8 cellular contexts compared by ENCODE assay signal in genomic region chr11:22875869-22876473, GRCh38. TPM values are rescaled to one million over a fixed set of nuclear protein-coding genes. Genes with fewer than 3 reads are reported as not detected.
DNase-seq lines count a peak whose midpoint lies in the region; ATAC-seq and TF ChIP-seq lines count a peak whose summit lies in the region.

No MANE protein-coding gene starts in this region.

- no peaks in the 10 kb centered on the region for H3K36me3 Mint-ChIP-seq in naive thymus-derived CD8-positive, alpha-beta T cell

- H3K27me3 Mint-ChIP-seq in naive thymus-derived CD8-positive, alpha-beta T cell: no peaks in the 10 kb centered on the region

- no peaks in the 10 kb centered on the region for H3K4me1 Mint-ChIP-seq in naive thymus-derived CD8-positive, alpha-beta T cell

- H3K27ac Mint-ChIP-seq in naive thymus-derived CD8-positive, alpha-beta T cell: no peak overlapping the region

- H3K4me3 Mint-ChIP-seq in naive thymus-derived CD8-positive, alpha-beta T cell: no peak overlapping the region

- peak; percentile 77 for DNase-seq in EH (ENCODE audit: low read depth)
- DNase-seq in HuH-7 (ENCODE audit: low spot score): peak; percentile 23
- peak; percentile 87 for DNase-seq in NOMO-1 treated with DMSO at 0.1 percent for 48 hours (lab: John Stamatoyannopoulos, UW; ENCODE audit: unreplicated experiment)
- peak; percentile 66 for DNase-seq in activated CD8-positive, alpha-beta memory T cell treated with anti-CD3 and anti-CD28 coated beads for 24 hours
- peak; percentile 87 for DNase-seq in epithelial cell of esophagus (ENCODE audit: low read depth)
- DNase-seq in naive thymus-derived CD8-positive, alpha-beta T cell: peak; percentile 11 to 76 (median 50)
- peak in 28 of 49 donors; percentile 0 to 62 (median 20) for DNase-seq in substantia nigra (lab: John Stamatoyannopoulos, UW)

- peak; percentile 66 for TF ChIP-seq CTCF in epithelial cell of esophagus (IDR thresholded peaks at IDR 0.05; ENCODE audit: insufficient read depth, low read depth, low read length, missing control alignments)

- no peak overlapping the region for H3K27ac ChIP-seq in substantia nigra (ENCODE audit: low read depth, low read length, poor library complexity, severe bottlenecking)

- peak; percentile 99 for ATAC-seq in GM21619 (IDR thresholded peaks at IDR 0.05; ENCODE audit: unreplicated experiment)
- ATAC-seq in naive thymus-derived CD8-positive, alpha-beta T cell: peak; percentile 75 to 82

- H3K4me3 ChIP-seq in epithelial cell of esophagus (ENCODE audit: low read length): no peak overlapping the region

- POLR2A ChIA-PET in naive thymus-derived CD8-positive, alpha-beta T cell (lab: Charles Lee): no interaction called here

- no peaks in the 10 kb centered on the region for H3K9me3 Mint-ChIP-seq in naive thymus-derived CD8-positive, alpha-beta T cell

RNA-seq across cellular contexts. Expression of gene CCDC179, which starts 15.7 kb away (rescaled TPM):
- total RNA-seq in naive thymus-derived CD8-positive, alpha-beta T cell: not detected
- polyA plus RNA-seq in naive thymus-derived CD8-positive, alpha-beta T cell: not detected

RNA-seq across cellular contexts. Expression of gene SVIP, which starts 46.4 kb away (rescaled TPM):
- 10 to 100 TPM; 74.7 to 80.7 TPM for total RNA-seq in naive thymus-derived CD8-positive, alpha-beta T cell
- polyA plus RNA-seq in naive thymus-derived CD8-positive, alpha-beta T cell: 10 to 100 TPM; 43.3 to 53.2 (median 48.4) TPM

Comparison
In these comparisons a context has a peak if more than half of its experiments do, and no peak if none do; other contexts are left out.
1. DNase-seq: peak in every context shown above with its lines; median percentile 87 in NOMO-1 treated with DMSO at 0.1 percent for 48 hours; 87 in epithelial cell of esophagus; 77 in EH; 66 in activated CD8-positive, alpha-beta memory T cell treated with anti-CD3 and anti-CD28 coated beads for 24 hours; 50 in naive thymus-derived CD8-positive, alpha-beta T cell; 23 in HuH-7; 20 in substantia nigra.